Comparison of ENCODE assay signal across 8 cellular contexts in the genomic region with DNA sequence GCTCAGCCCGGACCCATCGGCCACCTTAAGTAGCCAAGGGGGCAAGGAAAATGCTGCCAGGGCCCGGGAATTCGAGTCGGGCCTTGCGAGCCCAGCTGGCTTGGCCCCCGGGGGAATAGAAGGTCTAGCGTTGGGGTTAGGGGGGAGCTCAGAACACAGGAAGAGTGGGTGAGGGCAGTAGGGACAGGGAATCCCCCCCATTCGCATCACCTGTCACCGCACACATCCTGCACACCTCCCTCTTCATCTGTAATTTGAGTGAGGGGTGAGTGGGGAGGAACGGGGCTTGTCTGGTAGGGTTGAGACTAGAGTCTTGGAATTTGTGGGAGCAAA. TPM values are rescaled to one million over a fixed set of nuclear protein-coding genes. Genes with fewer than 3 reads are reported as not detected.
A peak's percentile ranks its signal among the peaks of the same experiment; 100 is the strongest.
DNase-seq lines count a peak whose midpoint lies in the region; ATAC-seq and TF ChIP-seq lines count a peak whose summit lies in the region.

No MANE protein-coding gene starts in this region.

- H3K27me3 Mint-ChIP-seq in IgD-negative memory B cell (peaks cover 15% of the 10 kb centered on the region), neural progenitor cell (ENCODE audit: insufficient read depth, low read depth) (peaks cover 10% of the 10 kb centered on the region)

- H3K27ac ChIP-seq in DND-41 (ENCODE audit: low read length) (no peak overlapping the region), duodenal mucosa (ENCODE audit: low read depth, low read length) (peak overlapping the region; percentile 75), neural progenitor cell (no peak overlapping the region)

- ATAC-seq in DND-41 (ENCODE audit: insufficient read depth, low read depth) (peak; percentile 36), HG03520 (IDR thresholded peaks at IDR 0.05; ENCODE audit: unreplicated experiment) (no peak)

- peaks cover 24% of the 10 kb centered on the region for H3K4me1 ChIP-seq in DND-41 (ENCODE audit: insufficient read depth, low read length)
- peaks cover 28 to 31% of the 10 kb centered on the region in 2 donors for H3K4me1 ChIP-seq in duodenal mucosa (ENCODE audit: control insufficient read depth in 1 of 2, insufficient read depth in 2 of 2, low read length in 2 of 2)
- peaks cover 54% of the 10 kb centered on the region for H3K4me1 ChIP-seq in neural progenitor cell

- H3K9me3 Mint-ChIP-seq in IgD-negative memory B cell, result no peaks in the 10 kb centered on the region
- H3K9me3 Mint-ChIP-seq in neural progenitor cell, result no peaks in the 10 kb centered on the region

- H3K36me3 Mint-ChIP-seq in IgD-negative memory B cell, result no peaks in the 10 kb centered on the region
- H3K36me3 Mint-ChIP-seq in neural progenitor cell, result no peaks in the 10 kb centered on the region

- H3K9me3 ChIP-seq in DND-41 (ENCODE audit: insufficient read depth, low read length, severe bottlenecking) (no peaks in the 10 kb centered on the region), duodenal mucosa (ENCODE audit: control insufficient read depth in 1 of 2, low read length in 2 of 2) (no peaks in the 10 kb centered on the region), neural progenitor cell (ENCODE audit: low read depth) (no peaks in the 10 kb centered on the region)

- H3K79me2 ChIP-seq in DND-41 (ENCODE audit: insufficient read depth, low read length), result no peaks in the 10 kb centered on the region
- H3K79me2 ChIP-seq in neural progenitor cell (ENCODE audit: low read depth), result peaks cover 2% of the 10 kb centered on the region

- H4K20me1 ChIP-seq in DND-41 (ENCODE audit: insufficient read depth, low read length) (peaks cover 14% of the 10 kb centered on the region; the same call in 1 of the 2 replicates), neural progenitor cell (ENCODE audit: low read depth) (peaks cover 14% of the 10 kb centered on the region)

- H3K4me3 Mint-ChIP-seq in IgD-negative memory B cell (peak overlapping the region; percentile 80 to 95 (median 90)), neural progenitor cell (peak overlapping the region; percentile 81)

- H3K9ac ChIP-seq in DND-41 (ENCODE audit: low read depth, low read length) (peak overlapping the region; percentile 49; the same call in 1 of the 2 replicates), duodenal mucosa (ENCODE audit: low read depth in 1 of 2, low read length in 2 of 2) (peak overlapping the region; percentile 54 to 82), neural progenitor cell (no peak overlapping the region)

- H2AFZ ChIP-seq in DND-41 (ENCODE audit: low read depth, low read length) (peak overlapping the region; percentile 71), neural progenitor cell (replicated peaks) (peak overlapping the region; percentile 99)

- DNase-seq in DND-41 (no peak), neural progenitor cell (ENCODE audit: low spot score) (no peak), iPS-NIHi7 (ENCODE audit: extremely low spot score) (no peak), kidney tubule cell (ENCODE audit: low spot score) (no peak)
- DNase-seq in stimulated activated CD4-positive, alpha-beta T cell treated with anti-CD3 and anti-CD28 coated beads, Interleukin-1b, Interleukin-23, amount 100 ng/mL, for 48 hours, result no peak

- H3K4me2 ChIP-seq in DND-41 (ENCODE audit: insufficient read depth, low read length) (peak overlapping the region; percentile 98), neural progenitor cell (peak overlapping the region; percentile 100)

- no peaks in the 10 kb centered on the region for H3K36me3 ChIP-seq in DND-41 (ENCODE audit: insufficient read depth, low read length)
- H3K36me3 ChIP-seq in duodenal mucosa (ENCODE audit: control insufficient read depth in 1 of 2, insufficient read depth in 2 of 2, low read length in 2 of 2), result no peaks in the 10 kb centered on the region
- H3K36me3 ChIP-seq in neural progenitor cell, result no peaks in the 10 kb centered on the region

- peaks cover 26% of the 10 kb centered on the region for H3F3A ChIP-seq in neural progenitor cell (ENCODE audit: low read depth)

- no peak for TF ChIP-seq CTCF in DND-41 (IDR thresholded peaks at IDR 0.05; ENCODE audit: borderline replicate concordance, extremely low read depth, low read length, poor library complexity, severe bottlenecking)
- no peak for TF ChIP-seq CTCF in neural progenitor cell (IDR thresholded peaks at IDR 0.05)

- H3K27me3 ChIP-seq in DND-41 (ENCODE audit: insufficient read depth, low read length, poor library complexity), result peaks cover 85% of the 10 kb centered on the region
- no peaks in the 10 kb centered on the region for H3K27me3 ChIP-seq in duodenal mucosa (ENCODE audit: control insufficient read depth in 1 of 2, insufficient read depth in 2 of 2, low read length in 2 of 2)
- peaks cover 35% of the 10 kb centered on the region for H3K27me3 ChIP-seq in neural progenitor cell

- H3K27ac Mint-ChIP-seq in IgD-negative memory B cell, result peak overlapping the region; percentile 5 to 85 (median 78)
- no peak overlapping the region for H3K27ac Mint-ChIP-seq in neural progenitor cell

- peak overlapping the region in 1 of 2 experiments; percentile 65; a peak in 3 of 4 replicates for H3K4me3 ChIP-seq in DND-41 (ENCODE audit: low read depth in 1 of 2, low read length in 2 of 2)
- H3K4me3 ChIP-seq in duodenal mucosa (ENCODE audit: low read depth in 1 of 2, low read length in 2 of 2), result peak overlapping the region; percentile 79 to 86
- peak overlapping the region; percentile 73 for H3K4me3 ChIP-seq in neural progenitor cell

- H3K4me1 Mint-ChIP-seq in IgD-negative memory B cell, result peaks cover 3 to 7% (median 6%) of the 10 kb centered on the region in 3 donors
- peaks cover 62% of the 10 kb centered on the region for H3K4me1 Mint-ChIP-seq in neural progenitor cell

RNA-seq across cellular contexts. Expression of a gene that starts 0.4 kb away (rescaled TPM):
- polyA plus RNA-seq in IgD-negative memory B cell, result 0.15 TPM
- 1.7 and 2.3 TPM in 2 replicates for total RNA-seq in neural progenitor cell (ENCODE audit: low replicate concordance)
